1 cellular context compared by ENCODE assay signal in genomic region chr7:47500103-47500563, GRCh38.
TF ChIP-seq lines count a peak whose summit lies in the region.

No MANE protein-coding gene starts in this region.

TF ChIP-seq in HepG2, 621 proteins besides CTCF, POLR2A, EP300 and RAD21 (continued from another document and continues in another):
- TF ChIP-seq ARNTL (CRISPR knock-in tag; IDR thresholded peaks at IDR 0.05) = peak; percentile 97
- TF ChIP-seq, protein P1, sequence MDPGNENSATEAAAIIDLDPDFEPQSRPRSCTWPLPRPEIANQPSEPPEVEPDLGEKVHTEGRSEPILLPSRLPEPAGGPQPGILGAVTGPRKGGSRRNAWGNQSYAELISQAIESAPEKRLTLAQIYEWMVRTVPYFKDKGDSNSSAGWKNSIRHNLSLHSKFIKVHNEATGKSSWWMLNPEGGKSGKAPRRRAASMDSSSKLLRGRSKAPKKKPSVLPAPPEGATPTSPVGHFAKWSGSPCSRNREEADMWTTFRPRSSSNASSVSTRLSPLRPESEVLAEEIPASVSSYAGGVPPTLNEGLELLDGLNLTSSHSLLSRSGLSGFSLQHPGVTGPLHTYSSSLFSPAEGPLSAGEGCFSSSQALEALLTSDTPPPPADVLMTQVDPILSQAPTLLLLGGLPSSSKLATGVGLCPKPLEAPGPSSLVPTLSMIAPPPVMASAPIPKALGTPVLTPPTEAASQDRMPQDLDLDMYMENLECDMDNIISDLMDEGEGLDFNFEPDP (CRISPR knock-in tag; conservative IDR thresholded peaks at IDR 0.05) = no peak
- TF ChIP-seq ZNF234 (CRISPR knock-in tag; conservative IDR thresholded peaks at IDR 0.05) = no peak
- no peak for TF ChIP-seq ZNF354B (CRISPR knock-in tag; IDR thresholded peaks at IDR 0.05)
- TF ChIP-seq, protein P2, sequence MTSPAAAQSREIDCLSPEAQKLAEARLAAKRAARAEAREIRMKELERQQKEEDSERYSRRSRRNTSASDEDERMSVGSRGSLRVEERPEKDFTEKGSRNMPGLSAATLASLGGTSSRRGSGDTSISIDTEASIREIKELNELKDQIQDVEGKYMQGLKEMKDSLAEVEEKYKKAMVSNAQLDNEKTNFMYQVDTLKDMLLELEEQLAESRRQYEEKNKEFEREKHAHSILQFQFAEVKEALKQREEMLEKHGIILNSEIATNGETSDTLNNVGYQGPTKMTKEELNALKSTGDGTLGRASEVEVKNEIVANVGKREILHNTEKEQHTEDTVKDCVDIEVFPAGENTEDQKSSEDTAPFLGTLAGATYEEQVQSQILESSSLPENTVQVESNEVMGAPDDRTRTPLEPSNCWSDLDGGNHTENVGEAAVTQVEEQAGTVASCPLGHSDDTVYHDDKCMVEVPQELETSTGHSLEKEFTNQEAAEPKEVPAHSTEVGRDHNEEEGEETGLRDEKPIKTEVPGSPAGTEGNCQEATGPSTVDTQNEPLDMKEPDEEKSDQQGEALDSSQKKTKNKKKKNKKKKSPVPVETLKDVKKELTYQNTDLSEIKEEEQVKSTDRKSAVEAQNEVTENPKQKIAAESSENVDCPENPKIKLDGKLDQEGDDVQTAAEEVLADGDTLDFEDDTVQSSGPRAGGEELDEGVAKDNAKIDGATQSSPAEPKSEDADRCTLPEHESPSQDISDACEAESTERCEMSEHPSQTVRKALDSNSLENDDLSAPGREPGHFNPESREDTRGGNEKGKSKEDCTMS (CRISPR knock-in tag; conservative IDR thresholded peaks at IDR 0.05) = no peak
- TF ChIP-seq PRDM10 (CRISPR knock-in tag; IDR thresholded peaks at IDR 0.05; ENCODE audit: low read depth) = peak; percentile 73; the same call in 1 of the 2 replicates
- TF ChIP-seq NFE2 (CRISPR knock-in tag; IDR thresholded peaks at IDR 0.05) = no peak
- no peak for TF ChIP-seq TP53 (CRISPR knock-in tag; conservative IDR thresholded peaks at IDR 0.05)
- TF ChIP-seq ZNF841 (CRISPR knock-in tag; IDR thresholded peaks at IDR 0.05; ENCODE audit: borderline replicate concordance) = no peak
- no peak for TF ChIP-seq NBN (conservative IDR thresholded peaks at IDR 0.05)
- no peak for TF ChIP-seq KLF12 (CRISPR knock-in tag; IDR thresholded peaks at IDR 0.05; ENCODE audit: borderline replicate concordance)
- no peak for TF ChIP-seq ZNF562 (CRISPR knock-in tag; IDR thresholded peaks at IDR 0.05; ENCODE audit: borderline replicate concordance)
- TF ChIP-seq, protein P3, sequence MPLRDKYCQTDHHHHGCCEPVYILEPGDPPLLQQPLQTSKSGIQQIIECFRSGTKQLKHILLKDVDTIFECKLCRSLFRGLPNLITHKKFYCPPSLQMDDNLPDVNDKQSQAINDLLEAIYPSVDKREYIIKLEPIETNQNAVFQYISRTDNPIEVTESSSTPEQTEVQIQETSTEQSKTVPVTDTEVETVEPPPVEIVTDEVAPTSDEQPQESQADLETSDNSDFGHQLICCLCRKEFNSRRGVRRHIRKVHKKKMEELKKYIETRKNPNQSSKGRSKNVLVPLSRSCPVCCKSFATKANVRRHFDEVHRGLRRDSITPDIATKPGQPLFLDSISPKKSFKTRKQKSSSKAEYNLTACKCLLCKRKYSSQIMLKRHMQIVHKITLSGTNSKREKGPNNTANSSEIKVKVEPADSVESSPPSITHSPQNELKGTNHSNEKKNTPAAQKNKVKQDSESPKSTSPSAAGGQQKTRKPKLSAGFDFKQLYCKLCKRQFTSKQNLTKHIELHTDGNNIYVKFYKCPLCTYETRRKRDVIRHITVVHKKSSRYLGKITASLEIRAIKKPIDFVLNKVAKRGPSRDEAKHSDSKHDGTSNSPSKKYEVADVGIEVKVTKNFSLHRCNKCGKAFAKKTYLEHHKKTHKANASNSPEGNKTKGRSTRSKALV (CRISPR knock-in tag; IDR thresholded peaks at IDR 0.05) = 0 out of 2 replicates have a peak, but pooled peaks have one; percentile 47
- TF ChIP-seq HOXA3 (CRISPR knock-in tag; IDR thresholded peaks at IDR 0.05) = peak; percentile 77
- TF ChIP-seq, protein P4, sequence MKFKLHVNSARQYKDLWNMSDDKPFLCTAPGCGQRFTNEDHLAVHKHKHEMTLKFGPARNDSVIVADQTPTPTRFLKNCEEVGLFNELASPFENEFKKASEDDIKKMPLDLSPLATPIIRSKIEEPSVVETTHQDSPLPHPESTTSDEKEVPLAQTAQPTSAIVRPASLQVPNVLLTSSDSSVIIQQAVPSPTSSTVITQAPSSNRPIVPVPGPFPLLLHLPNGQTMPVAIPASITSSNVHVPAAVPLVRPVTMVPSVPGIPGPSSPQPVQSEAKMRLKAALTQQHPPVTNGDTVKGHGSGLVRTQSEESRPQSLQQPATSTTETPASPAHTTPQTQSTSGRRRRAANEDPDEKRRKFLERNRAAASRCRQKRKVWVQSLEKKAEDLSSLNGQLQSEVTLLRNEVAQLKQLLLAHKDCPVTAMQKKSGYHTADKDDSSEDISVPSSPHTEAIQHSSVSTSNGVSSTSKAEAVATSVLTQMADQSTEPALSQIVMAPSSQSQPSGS (CRISPR knock-in tag; IDR thresholded peaks at IDR 0.05) = peak; percentile 32; the same call in 1 of the 2 replicates
- TF ChIP-seq ZNF329 (CRISPR knock-in tag; IDR thresholded peaks at IDR 0.05; ENCODE audit: low read depth) = no peak
- no peak for TF ChIP-seq FOXK2 (IDR thresholded peaks at IDR 0.05)
- no peak for TF ChIP-seq GZF1 (CRISPR knock-in tag; IDR thresholded peaks at IDR 0.05)
- 0 out of 2 replicates have a peak, but pooled peaks have one; percentile 37 for TF ChIP-seq FOXK1 (CRISPR knock-in tag; IDR thresholded peaks at IDR 0.05; ENCODE audit: borderline replicate concordance, low read depth)
- TF ChIP-seq ZBTB38 (CRISPR knock-in tag; IDR thresholded peaks at IDR 0.05) = peak; percentile 80
- TF ChIP-seq ZNF414 (CRISPR knock-in tag; IDR thresholded peaks at IDR 0.05) = peak; percentile 78
- no peak for TF ChIP-seq KLF9 (CRISPR knock-in tag; IDR thresholded peaks at IDR 0.05; ENCODE audit: low read depth)
- no peak for TF ChIP-seq FOXM1 (CRISPR knock-in tag; IDR thresholded peaks at IDR 0.05)
- TF ChIP-seq SATB2 (CRISPR knock-in tag; IDR thresholded peaks at IDR 0.05) = no peak
- TF ChIP-seq BRCA1 (CRISPR knock-in tag; IDR thresholded peaks at IDR 0.05) = no peak
- TF ChIP-seq, protein P5, sequence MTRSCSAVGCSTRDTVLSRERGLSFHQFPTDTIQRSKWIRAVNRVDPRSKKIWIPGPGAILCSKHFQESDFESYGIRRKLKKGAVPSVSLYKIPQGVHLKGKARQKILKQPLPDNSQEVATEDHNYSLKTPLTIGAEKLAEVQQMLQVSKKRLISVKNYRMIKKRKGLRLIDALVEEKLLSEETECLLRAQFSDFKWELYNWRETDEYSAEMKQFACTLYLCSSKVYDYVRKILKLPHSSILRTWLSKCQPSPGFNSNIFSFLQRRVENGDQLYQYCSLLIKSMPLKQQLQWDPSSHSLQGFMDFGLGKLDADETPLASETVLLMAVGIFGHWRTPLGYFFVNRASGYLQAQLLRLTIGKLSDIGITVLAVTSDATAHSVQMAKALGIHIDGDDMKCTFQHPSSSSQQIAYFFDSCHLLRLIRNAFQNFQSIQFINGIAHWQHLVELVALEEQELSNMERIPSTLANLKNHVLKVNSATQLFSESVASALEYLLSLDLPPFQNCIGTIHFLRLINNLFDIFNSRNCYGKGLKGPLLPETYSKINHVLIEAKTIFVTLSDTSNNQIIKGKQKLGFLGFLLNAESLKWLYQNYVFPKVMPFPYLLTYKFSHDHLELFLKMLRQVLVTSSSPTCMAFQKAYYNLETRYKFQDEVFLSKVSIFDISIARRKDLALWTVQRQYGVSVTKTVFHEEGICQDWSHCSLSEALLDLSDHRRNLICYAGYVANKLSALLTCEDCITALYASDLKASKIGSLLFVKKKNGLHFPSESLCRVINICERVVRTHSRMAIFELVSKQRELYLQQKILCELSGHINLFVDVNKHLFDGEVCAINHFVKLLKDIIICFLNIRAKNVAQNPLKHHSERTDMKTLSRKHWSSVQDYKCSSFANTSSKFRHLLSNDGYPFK (CRISPR knock-in tag; IDR thresholded peaks at IDR 0.05; ENCODE audit: borderline replicate concordance) = no peak
- no peak for TF ChIP-seq ZNF253 (CRISPR knock-in tag; IDR thresholded peaks at IDR 0.05; ENCODE audit: borderline replicate concordance)
- TF ChIP-seq, protein P6, sequence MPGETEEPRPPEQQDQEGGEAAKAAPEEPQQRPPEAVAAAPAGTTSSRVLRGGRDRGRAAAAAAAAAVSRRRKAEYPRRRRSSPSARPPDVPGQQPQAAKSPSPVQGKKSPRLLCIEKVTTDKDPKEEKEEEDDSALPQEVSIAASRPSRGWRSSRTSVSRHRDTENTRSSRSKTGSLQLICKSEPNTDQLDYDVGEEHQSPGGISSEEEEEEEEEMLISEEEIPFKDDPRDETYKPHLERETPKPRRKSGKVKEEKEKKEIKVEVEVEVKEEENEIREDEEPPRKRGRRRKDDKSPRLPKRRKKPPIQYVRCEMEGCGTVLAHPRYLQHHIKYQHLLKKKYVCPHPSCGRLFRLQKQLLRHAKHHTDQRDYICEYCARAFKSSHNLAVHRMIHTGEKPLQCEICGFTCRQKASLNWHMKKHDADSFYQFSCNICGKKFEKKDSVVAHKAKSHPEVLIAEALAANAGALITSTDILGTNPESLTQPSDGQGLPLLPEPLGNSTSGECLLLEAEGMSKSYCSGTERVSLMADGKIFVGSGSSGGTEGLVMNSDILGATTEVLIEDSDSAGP (CRISPR knock-in tag; IDR thresholded peaks at IDR 0.05; ENCODE audit: borderline replicate concordance) = peak; percentile 62
- no peak for TF ChIP-seq ZBTB42 (CRISPR knock-in tag; IDR thresholded peaks at IDR 0.05)
- TF ChIP-seq ZNF101 (CRISPR knock-in tag; IDR thresholded peaks at IDR 0.05; ENCODE audit: borderline replicate concordance, low read depth) = no peak
- peak; percentile 87 for TF ChIP-seq PAXIP1 (CRISPR knock-in tag; conservative IDR thresholded peaks at IDR 0.05)
- TF ChIP-seq ZHX1 (CRISPR knock-in tag; IDR thresholded peaks at IDR 0.05; ENCODE audit: low read depth) = no peak
- peak; percentile 34; the same call in 1 of the 2 replicates for TF ChIP-seq ZNF749 (CRISPR knock-in tag; IDR thresholded peaks at IDR 0.05; ENCODE audit: borderline replicate concordance)
- no peak for TF ChIP-seq ZNF337 (CRISPR knock-in tag; IDR thresholded peaks at IDR 0.05; ENCODE audit: borderline replicate concordance, low read depth)
